Comparison of ENCODE assay signal across 8 cellular contexts in the genomic region with DNA sequence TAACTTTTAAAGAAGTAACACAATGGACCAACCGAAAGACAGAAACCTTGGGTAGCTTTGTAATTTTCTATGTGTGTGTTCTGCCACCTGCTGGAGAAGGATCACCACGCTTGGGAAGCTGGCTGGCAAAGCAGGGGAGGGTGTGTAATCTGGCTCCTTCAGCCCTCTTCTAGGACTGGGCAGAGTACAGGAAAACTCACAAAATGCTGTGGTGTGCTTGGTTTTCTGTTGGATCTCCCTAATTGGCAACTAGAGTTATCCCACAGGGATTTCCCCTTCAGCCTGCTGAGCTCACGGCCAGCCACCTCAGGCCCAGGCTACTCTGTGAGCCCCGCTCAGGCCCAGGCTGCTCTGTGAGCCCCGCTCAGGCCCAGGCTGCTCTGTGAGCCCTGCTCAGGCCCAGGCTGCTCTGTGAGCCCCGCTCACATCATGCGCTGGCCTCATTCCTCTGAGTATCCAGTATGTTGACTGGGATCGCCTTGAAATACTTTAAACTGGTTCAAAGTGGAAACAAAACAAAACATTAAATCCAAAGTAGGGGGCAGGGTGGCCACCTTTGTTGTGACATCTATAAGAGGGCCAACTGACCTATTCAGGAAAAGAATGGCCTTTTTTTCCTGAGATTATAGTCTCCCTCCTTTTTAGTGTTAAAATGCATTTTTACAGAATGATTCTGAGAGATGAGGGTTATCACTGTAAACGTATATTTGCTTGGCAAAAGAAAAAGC. TPM values are rescaled to one million over a fixed set of nuclear protein-coding genes. Genes with fewer than 3 reads are reported as not detected.
A peak's percentile ranks its signal among the peaks of the same experiment; 100 is the strongest.
DNase-seq lines count a peak whose midpoint lies in the region; ATAC-seq and TF ChIP-seq lines count a peak whose summit lies in the region.

No MANE protein-coding gene starts in this region.

- peaks cover 0 to 6% of the 10 kb centered on the region in 2 donors for H3K4me1 ChIP-seq in lung (ENCODE audit: control insufficient read depth in 2 of 2, insufficient read depth in 2 of 2, low read length in 2 of 2)

- H3K4me1 Mint-ChIP-seq in activated CD4-positive, alpha-beta T cell treated with anti-CD3 and anti-CD28 coated beads, Interleukin-2, amount 10 ng/mL, durations not matched to agents 24 days and 14 days: peaks cover 15% of the 10 kb centered on the region

- no peak overlapping the region for H3K4me3 Mint-ChIP-seq in activated CD4-positive, alpha-beta T cell treated with anti-CD3 and anti-CD28 coated beads, Interleukin-2, amount 10 ng/mL, durations not matched to agents 24 days and 14 days

- intact Hi-C loops in activated CD4-positive, alpha-beta T cell treated with anti-CD3 and anti-CD28 coated beads, Interleukin-2, amount 10 ng/mL, durations not matched to agents 24 days and 14 days (cut with micrococcal nuclease): loop anchor here (1.0 to 5.0 kb wide), 3 partner anchors 214 to 329 kb away; no protein-coding TSS in a partner anchor

- H3K27me3 Mint-ChIP-seq in activated CD4-positive, alpha-beta T cell treated with anti-CD3 and anti-CD28 coated beads, Interleukin-2, amount 10 ng/mL, durations not matched to agents 24 days and 14 days: no peaks in the 10 kb centered on the region

- DNase-seq in activated gamma-delta T cell treated with Interleukin-2 at 50 U/mL for 16 hours: peak; percentile 33
- no peak for DNase-seq in activated gamma-delta T cell (lab: John Stamatoyannopoulos, UW)
- peak; percentile 76 for DNase-seq in NCI-H2196 (lab: John Stamatoyannopoulos, UW; ENCODE audit: unreplicated experiment)
- peak; percentile 86 for DNase-seq in activated CD4-positive, alpha-beta T cell treated with anti-CD3 and anti-CD28 coated beads, Interleukin-2, amount 10 ng/mL, durations not matched to agents 24 days and 14 days
- peak; percentile 35 for DNase-seq in effector CD4-positive, alpha-beta T cell
- DNase-seq in lung (ENCODE audit: low spot score): peak; percentile 64
- peak in 2 of 3 experiments; percentile 11 to 22 for DNase-seq in stimulated activated CD4-positive, alpha-beta T cell treated with anti-CD3 and anti-CD28 coated beads, TNF-alpha, amount 100 ng/mL, for 4 hours (ENCODE audit: low read depth in 3 of 3)

- peak overlapping the region in 1 of 2 donors; percentile 43 for H3K27ac ChIP-seq in lung (ENCODE audit: low read depth in 1 of 2, low read length in 1 of 2)

- H3K27ac Mint-ChIP-seq in activated CD4-positive, alpha-beta T cell treated with anti-CD3 and anti-CD28 coated beads, Interleukin-2, amount 10 ng/mL, durations not matched to agents 24 days and 14 days: no peak overlapping the region

- no peaks in the 10 kb centered on the region for H3K9me3 ChIP-seq in lung (ENCODE audit: control insufficient read depth in 2 of 2, insufficient read depth in 1 of 2, low read length in 1 of 2)

- no peak overlapping the region for H3K4me3 ChIP-seq in lung

- ATAC-seq in HG03064 (IDR thresholded peaks at IDR 0.05; ENCODE audit: low read depth, unreplicated experiment) (peak; percentile 57), lung (ENCODE audit: insufficient read depth, low FRiP score) (peak; percentile 83)

- no peaks in the 10 kb centered on the region for H3K9me3 Mint-ChIP-seq in activated CD4-positive, alpha-beta T cell treated with anti-CD3 and anti-CD28 coated beads, Interleukin-2, amount 10 ng/mL, durations not matched to agents 24 days and 14 days

- H3K36me3 ChIP-seq in lung (ENCODE audit: control insufficient read depth in 2 of 2, insufficient read depth in 2 of 2, low read length in 2 of 2): no peaks in the 10 kb centered on the region

- WGBS in lung, 2 donors: 67 to 70% methylated on average over 9 of the region's 9 CpGs

- H3K36me3 Mint-ChIP-seq in activated CD4-positive, alpha-beta T cell treated with anti-CD3 and anti-CD28 coated beads, Interleukin-2, amount 10 ng/mL, durations not matched to agents 24 days and 14 days (ENCODE audit: low read depth): no peaks in the 10 kb centered on the region

- no peaks in the 10 kb centered on the region for H3K27me3 ChIP-seq in lung (ENCODE audit: control insufficient read depth, insufficient read depth)

- TF ChIP-seq CTCF in lung (IDR thresholded peaks at IDR 0.05; ENCODE audit: control extremely low read depth, extremely low read depth): peak; percentile 45

RNA-seq across cellular contexts. Expression of a gene that starts 52.0 kb away (rescaled TPM):
- total RNA-seq in activated CD4-positive, alpha-beta T cell treated with anti-CD3 and anti-CD28 coated beads, Interleukin-2, amount 10 ng/mL, durations not matched to agents 24 days and 14 days: not detected in 2 replicates
- total RNA-seq in lung: not detected
- not detected for polyA plus RNA-seq in lung

RNA-seq across cellular contexts. Expression of a gene that starts 53.3 kb away (rescaled TPM):
- not detected in 2 replicates for total RNA-seq in activated CD4-positive, alpha-beta T cell treated with anti-CD3 and anti-CD28 coated beads, Interleukin-2, amount 10 ng/mL, durations not matched to agents 24 days and 14 days
- total RNA-seq in lung: not detected
- polyA plus RNA-seq in lung: not detected
